In genomic region chr6:11538049-11538798, GRCh38 we compare ENCODE assay signal across 8 cellular contexts. TPM values are rescaled to one million over a fixed set of nuclear protein-coding genes. Genes with fewer than 3 reads are reported as not detected.
DNase-seq lines count a peak whose midpoint lies in the region; TF ChIP-seq lines count a peak whose summit lies in the region.

No MANE protein-coding gene starts in this region.

- CTCF ChIA-PET in HEK293T (lab: Yijun Ruan, JAX), result no interaction called here

- H3K36me3 ChIP-seq in muscle layer of colon (ENCODE audit: insufficient read depth, low read length) (no peaks in the 10 kb centered on the region), testis (ENCODE audit: low read depth, missing control alignments) (no peaks in the 10 kb centered on the region)

- no peaks in the 10 kb centered on the region for H3K27me3 ChIP-seq in muscle layer of colon (ENCODE audit: control insufficient read depth in 1 of 2, insufficient read depth in 2 of 2, low read length in 2 of 2)
- H3K27me3 ChIP-seq in testis, result no peaks in the 10 kb centered on the region

- peak overlapping the region; percentile 71 for H3K4me3 ChIP-seq in epithelial cell of proximal tubule (ENCODE audit: low read depth, low read length)
- peak overlapping the region; percentile 66 to 96 for H3K4me3 ChIP-seq in muscle layer of colon (ENCODE audit: low read depth in 1 of 2, low read length in 2 of 2)
- H3K4me3 ChIP-seq in testis, result peak overlapping the region; percentile 92 to 97

- POLR2A ChIA-PET in HEK293T (lab: Yijun Ruan, JAX), result interaction anchor here (1.0 to 1.4 kb wide), 2 partner anchors 37 to 445 kb away, joined by 3 to 5 read pairs; partner anchors contain the start of gene SMIM13

- peak overlapping the region; percentile 62 for H3K9ac ChIP-seq in muscle layer of colon (ENCODE audit: low read length)

- H3K27ac ChIP-seq in muscle layer of colon (ENCODE audit: low read depth, low read length) (peak overlapping the region; percentile 79), testis (peak overlapping the region; percentile 86 to 89)

- DNase-seq in DMS79 treated with DMSO at 0.1 percent for 48 hours (lab: John Stamatoyannopoulos, UW) (peak; percentile 8), DMS79 (lab: John Stamatoyannopoulos, UW) (no peak), HEK293T (ENCODE audit: extremely low spot score) (peak; percentile 36), NAMALWA (ENCODE audit: low spot score) (peak; percentile 58), epithelial cell of proximal tubule (ENCODE audit: low read depth) (no peak), testis (peak; percentile 36)
- peak; percentile 67 for DNase-seq in activated CD8-positive, alpha-beta memory T cell treated with anti-CD3 and anti-CD28 coated beads, Interleukin-2, amount 50 U/mL, for 48 hours

- TF ChIP-seq POLR2A in testis (IDR thresholded peaks at IDR 0.05), result no peak

- WGBS in testis, 2 donors, result 1% methylated on average over 14 to 73 of the region's 74 CpGs

- TF ChIP-seq CTCF in epithelial cell of proximal tubule (conservative IDR thresholded peaks at IDR 0.05; ENCODE audit: low read depth, low read length) (no peak), testis (IDR thresholded peaks at IDR 0.05) (no peak)

- no peaks in the 10 kb centered on the region for H3K9me3 ChIP-seq in muscle layer of colon (ENCODE audit: low read length)
- no peaks in the 10 kb centered on the region for H3K9me3 ChIP-seq in testis

- H3K4me1 ChIP-seq in muscle layer of colon (ENCODE audit: insufficient read depth, low read length) (peaks cover 10% of the 10 kb centered on the region), testis (peaks cover 6% of the 10 kb centered on the region)

- intact Hi-C loops in testis (cut with DNase I; ENCODE audit: low total_unique reads), result no loop called here

TF ChIP-seq in HEK293T, 16 proteins besides CTCF, POLR2A, EP300 and RAD21:
- TF ChIP-seq ELF4 (IDR thresholded peaks at IDR 0.05), result no peak
- peak; percentile 52 for TF ChIP-seq FOXM1 (IDR thresholded peaks at IDR 0.05; ENCODE audit: borderline replicate concordance)

RNA-seq across cellular contexts. Expression of gene TMEM170B, which starts 0.7 kb away (rescaled TPM):
- 0.92 and 1.2 TPM in 2 replicates for total RNA-seq in epithelial cell of proximal tubule
- 1 to 10 TPM; 6.5 to 8.0 TPM for total RNA-seq in testis
- 5.6 TPM for polyA plus RNA-seq in testis (ENCODE audit: insufficient read depth, low read depth, low replicate concordance)

Comparison
In these comparisons a context has a peak if more than half of its experiments do, and no peak if none do; other contexts are left out.
1. DNase-seq: peak in DMS79 treated with DMSO at 0.1 percent for 48 hours (single experiment), HEK293T (single experiment), NAMALWA (single experiment), activated CD8-positive, alpha-beta memory T cell treated with anti-CD3 and anti-CD28 coated beads, Interleukin-2, amount 50 U/mL, for 48 hours (single experiment) and testis (single experiment); none in DMS79 (single experiment) and epithelial cell of proximal tubule (single experiment).
2. Peak in every context shown above with its lines, with median percentiles within 50 percentile points of each other: H3K4me3 ChIP-seq.